20 cellular contexts compared by ENCODE assay signal in the genomic region with DNA sequence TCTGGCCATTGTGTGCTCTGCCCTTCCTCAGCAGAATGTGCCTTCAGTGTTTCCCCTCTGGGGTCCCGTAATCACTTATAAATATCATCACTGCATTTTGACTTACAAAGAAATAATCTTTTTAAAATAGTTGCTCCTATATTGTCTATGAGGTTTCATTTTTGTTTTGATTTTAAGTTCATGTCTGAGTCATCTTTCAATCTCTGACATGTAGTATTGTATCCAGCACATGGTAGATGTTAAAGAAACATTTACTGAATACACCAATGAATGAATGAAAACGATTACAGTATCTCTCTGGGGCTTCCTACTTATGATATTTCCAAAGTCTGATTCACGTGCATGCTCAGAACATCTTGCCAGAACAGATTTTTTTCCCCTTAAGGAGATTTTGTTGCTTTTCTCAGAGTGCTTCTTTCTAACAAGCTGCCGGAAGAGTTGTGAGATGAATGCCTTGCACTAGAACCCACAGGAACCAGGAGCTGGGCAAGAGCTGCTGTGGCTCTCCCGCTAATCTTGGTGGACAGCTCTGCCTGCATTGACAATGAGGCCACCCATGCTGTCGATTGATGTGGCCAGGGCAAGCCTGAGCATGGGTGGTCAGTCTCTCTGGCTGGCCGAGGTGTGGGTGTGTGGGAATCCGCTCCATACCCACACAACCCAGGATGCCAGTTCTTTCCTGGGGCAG.
DNase-seq lines count a peak whose midpoint lies in the region; ATAC-seq and TF ChIP-seq lines count a peak whose summit lies in the region.
"Had no signal": no experiment of that assay in that cellular context is flagged by ENCODE, and none has a peak within 500 bp of the region (broad histone marks: within the 10 kb centered on the region; RNA-seq: fewer than 3 reads in every experiment).

No MANE protein-coding gene starts in this region.

- H3K9me3 Mint-ChIP-seq in activated CD4-positive, alpha-beta T cell treated with anti-CD3 and anti-CD28 coated beads for 36 hours (ENCODE audit: low read depth): no peaks in the 10 kb centered on the region
- H3K9me3 Mint-ChIP-seq in immature natural killer cell (no peaks in the 10 kb centered on the region), mesothelial cell of epicardium (no peaks in the 10 kb centered on the region), endodermal cell (no peaks in the 10 kb centered on the region)
- H3K9me3 Mint-ChIP-seq: CD4-positive, alpha-beta T cell; GM23338 had no signal

- H3K9ac ChIP-seq in neuronal stem cell (ENCODE audit: low read depth, low read length, poor library complexity): no peak overlapping the region
- no peak overlapping the region for H3K9ac ChIP-seq in endodermal cell (ENCODE audit: extremely low read depth, low read length, poor library complexity, severe bottlenecking)

- H3K4me3 ChIP-seq in neuronal stem cell (ENCODE audit: low read length in 2 of 2): no peak overlapping the region
- no peak overlapping the region for H3K4me3 ChIP-seq in endodermal cell (ENCODE audit: low read length)
- H3K4me3 ChIP-seq: A549, GM23338 had no signal

- H3K36me3 ChIP-seq in neuronal stem cell (replicated peaks in 1 of 2; ENCODE audit: control insufficient read depth in 2 of 2, insufficient read depth in 2 of 2, low read length in 2 of 2) (peaks cover 0 to 1% of the 10 kb centered on the region in 2 donors), endodermal cell (ENCODE audit: control insufficient read depth, insufficient read depth, low read length) (no peaks in the 10 kb centered on the region)

- H3K9me3 ChIP-seq in neuronal stem cell (replicated peaks in 1 of 2; ENCODE audit: control insufficient read depth in 2 of 2, insufficient read depth in 1 of 2, low read depth in 1 of 2, low read length in 2 of 2) (no peaks in the 10 kb centered on the region), endodermal cell (ENCODE audit: control insufficient read depth, low read length) (no peaks in the 10 kb centered on the region)
- H3K9me3 ChIP-seq: A549 had no signal

- H3K27me3 ChIP-seq in neuronal stem cell (ENCODE audit: control insufficient read depth in 3 of 3, insufficient read depth in 3 of 3, low read depth in 1 of 3, low read length in 3 of 3) (no peaks in the 10 kb centered on the region), endodermal cell (ENCODE audit: control insufficient read depth, insufficient read depth, low read length, poor library complexity, severe bottlenecking) (no peaks in the 10 kb centered on the region)

- TF ChIP-seq CTCF in mesothelial cell of epicardium (IDR thresholded peaks at IDR 0.05; ENCODE audit: unreplicated experiment): no peak
- no peak for TF ChIP-seq CTCF in endodermal cell (conservative IDR thresholded peaks at IDR 0.05)

- no peak overlapping the region for H3K4me2 ChIP-seq in neuronal stem cell (ENCODE audit: insufficient read depth, low read length, poor library complexity, severe bottlenecking)
- H3K4me2 ChIP-seq: A549, GM23338 had no signal

- H3K18ac ChIP-seq in neuronal stem cell (ENCODE audit: low read length): peak overlapping the region; percentile 15

- no peak overlapping the region for H3K23ac ChIP-seq in neuronal stem cell (ENCODE audit: low read depth, low read length, poor library complexity)

- no peak overlapping the region for H2AK5ac ChIP-seq in neuronal stem cell (ENCODE audit: low read depth, low read length)

- POLR2A ChIA-PET in activated CD4-positive, alpha-beta T cell treated with anti-CD3 and anti-CD28 coated beads for 36 hours (lab: Charles Lee): no interaction called here

- no peak for DNase-seq in activated CD4-positive, alpha-beta T cell treated with anti-CD3 and anti-CD28 coated beads for 36 hours
- no peak for DNase-seq in activated CD4-positive, alpha-beta T cell treated with anti-CD3 and anti-CD28 coated beads, Interleukin-2, amount 50 U/mL, for 4 hours
- DNase-seq in astrocyte of the hippocampus (ENCODE audit: low read depth, low spot score): peak; percentile 26
- DNase-seq in neuronal stem cell (ENCODE audit: low spot score): no peak
- no peak for DNase-seq in immature natural killer cell
- no peak for DNase-seq in mesothelial cell of epicardium (ENCODE audit: low spot score in 2 of 2, unreplicated experiment in 2 of 2)
- no peak for DNase-seq in endodermal cell
- DNase-seq: AML-193; CD4-positive, alpha-beta T cell; DMS153; DMS79; GDM1; H7; HFFc6; IMR-90 had no signal

- H2AFZ ChIP-seq in neuronal stem cell (ENCODE audit: low read length): no peak overlapping the region
- H2AFZ ChIP-seq: GM23338 had no signal

- peaks cover 9% of the 10 kb centered on the region for H3K27me3 Mint-ChIP-seq in activated CD4-positive, alpha-beta T cell treated with anti-CD3 and anti-CD28 coated beads for 36 hours
- H3K27me3 Mint-ChIP-seq in immature natural killer cell (ENCODE audit: low read depth in 3 of 3) (peaks cover 0 to 6% (median 2%) of the 10 kb centered on the region in 3 donors), mesothelial cell of epicardium (ENCODE audit: low read depth) (no peaks in the 10 kb centered on the region), endodermal cell (ENCODE audit: insufficient read depth) (no peaks in the 10 kb centered on the region)

- H2BK5ac ChIP-seq in neuronal stem cell (ENCODE audit: low read length): no peak overlapping the region

- H3K4me1 Mint-ChIP-seq in activated CD4-positive, alpha-beta T cell treated with anti-CD3 and anti-CD28 coated beads for 36 hours: peaks cover 5% of the 10 kb centered on the region
- H3K4me1 Mint-ChIP-seq in immature natural killer cell: no peaks in the 10 kb centered on the region
- H3K4me1 Mint-ChIP-seq in mesothelial cell of epicardium: peaks cover 8% of the 10 kb centered on the region
- H3K4me1 Mint-ChIP-seq in endodermal cell: peaks cover 11% of the 10 kb centered on the region

- H3K4ac ChIP-seq in neuronal stem cell (ENCODE audit: low read length): no peak overlapping the region

- WGBS in neuronal stem cell (ENCODE audit: extremely low coverage in 2 of 2, insufficient read length in 2 of 2, insufficient replicate concordance in 1 of 2), 2 donors: no CpG with 5 or more reads among the region's 8 CpGs
- WGBS in endodermal cell (ENCODE audit: insufficient coverage in 1 of 2, insufficient read length in 1 of 2), 2 experiments: 95% methylated on average over 2 to 8 of the region's 8 CpGs

- no peak overlapping the region for H3K27ac Mint-ChIP-seq in activated CD4-positive, alpha-beta T cell treated with anti-CD3 and anti-CD28 coated beads for 36 hours
- no peak overlapping the region for H3K27ac Mint-ChIP-seq in immature natural killer cell
- no peak overlapping the region for H3K27ac Mint-ChIP-seq in mesothelial cell of epicardium
- no peak overlapping the region for H3K27ac Mint-ChIP-seq in endodermal cell
- H3K27ac Mint-ChIP-seq: CD4-positive, alpha-beta T cell; GM23338; HFFc6 had no signal

- intact Hi-C loops in activated CD4-positive, alpha-beta T cell treated with anti-CD3 and anti-CD28 coated beads for 36 hours (cut with DNase I, micrococcal nuclease): no loop called here

- no peak overlapping the region for H3K4me3 Mint-ChIP-seq in activated CD4-positive, alpha-beta T cell treated with anti-CD3 and anti-CD28 coated beads for 36 hours
- H3K4me3 Mint-ChIP-seq in immature natural killer cell: no peak overlapping the region
- no peak overlapping the region for H3K4me3 Mint-ChIP-seq in mesothelial cell of epicardium
- no peak overlapping the region for H3K4me3 Mint-ChIP-seq in endodermal cell
- H3K4me3 Mint-ChIP-seq: CD4-positive, alpha-beta T cell; GM23338; HFFc6 had no signal

- no peaks in the 10 kb centered on the region for H3K79me1 ChIP-seq in neuronal stem cell (ENCODE audit: low read depth, low read length)

- H3K4me1 ChIP-seq in neuronal stem cell (ENCODE audit: control insufficient read depth in 2 of 2, insufficient read depth in 1 of 2, low read depth in 1 of 2, low read length in 2 of 2) (peaks cover 0 to 8% of the 10 kb centered on the region in 2 donors), endodermal cell (ENCODE audit: control insufficient read depth, insufficient read depth, low read length) (peaks cover 8% of the 10 kb centered on the region)
- H3K4me1 ChIP-seq: A549 had no signal

- peak; percentile 58 for ATAC-seq in activated CD4-positive, alpha-beta T cell treated with anti-CD3 and anti-CD28 coated beads for 36 hours
- ATAC-seq: A549, GM23338, HCT116 had no signal

- H2BK12ac ChIP-seq in neuronal stem cell (ENCODE audit: low read length): no peak overlapping the region

- H3K36me3 Mint-ChIP-seq in activated CD4-positive, alpha-beta T cell treated with anti-CD3 and anti-CD28 coated beads for 36 hours (ENCODE audit: low read depth): no peaks in the 10 kb centered on the region
- H3K36me3 Mint-ChIP-seq in immature natural killer cell (no peaks in the 10 kb centered on the region), mesothelial cell of epicardium (no peaks in the 10 kb centered on the region), endodermal cell (ENCODE audit: low read depth) (no peaks in the 10 kb centered on the region)

- H4K8ac ChIP-seq in neuronal stem cell (ENCODE audit: low read depth, low read length): no peak overlapping the region

- no peak overlapping the region for H3K27ac ChIP-seq in neuronal stem cell (replicated peaks; ENCODE audit: low read length)
- H3K27ac ChIP-seq in endodermal cell (ENCODE audit: low read depth, low read length): no peak overlapping the region
- H3K27ac ChIP-seq: 22Rv1, A549, C4-2B had no signal

- no peak overlapping the region for H4K91ac ChIP-seq in neuronal stem cell (ENCODE audit: low read depth, low read length, poor library complexity)

- H2BK120ac ChIP-seq in neuronal stem cell (ENCODE audit: low read depth, low read length): no peak overlapping the region

- H3K14ac ChIP-seq in neuronal stem cell (ENCODE audit: low read length): peak overlapping the region; percentile 43

- CTCF ChIA-PET in activated CD4-positive, alpha-beta T cell treated with anti-CD3 and anti-CD28 coated beads for 36 hours (lab: Charles Lee): no interaction called here

- no peak overlapping the region for H2BK15ac ChIP-seq in neuronal stem cell (ENCODE audit: low read length)
